Comparison of ENCODE assay signal across 15 cellular contexts in the genomic region with DNA sequence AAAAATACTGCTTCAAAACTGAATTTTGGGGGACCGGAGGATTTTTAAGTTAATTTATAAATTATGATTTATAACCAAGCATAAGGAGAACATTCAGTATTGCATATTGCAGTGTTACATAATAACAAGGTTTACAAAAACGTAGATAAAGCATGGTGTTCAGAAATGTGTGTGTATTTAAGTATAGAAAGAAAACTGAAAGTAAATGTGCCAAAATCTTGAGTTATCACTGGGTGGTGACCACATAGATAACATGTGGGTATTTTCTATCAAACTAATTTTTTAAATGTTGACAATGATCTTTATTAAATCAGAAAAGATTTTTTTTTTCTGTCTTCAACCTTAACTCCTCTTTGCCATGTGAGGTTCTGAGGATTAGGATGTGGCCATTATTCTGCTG. TPM values are rescaled to one million over a fixed set of nuclear protein-coding genes. Genes with fewer than 3 reads are reported as not detected.
DNase-seq lines count a peak whose midpoint lies in the region; ATAC-seq and TF ChIP-seq lines count a peak whose summit lies in the region.
"Had no signal": no experiment of that assay in that cellular context is flagged by ENCODE, and none has a peak within 500 bp of the region (broad histone marks: within the 10 kb centered on the region; RNA-seq: fewer than 3 reads in every experiment).

No MANE protein-coding gene starts in this region.

- peaks cover 0 to 17% of the 10 kb centered on the region in 2 donors for H3K4me1 Mint-ChIP-seq in natural killer cell
- H3K4me1 Mint-ChIP-seq in natural killer cell treated with Interleukin-12 subunit alpha and Interleukin-12 subunit beta and Interleukin-15 and Interleukin-18, amount 100 ng/mL, for 72 hours (ENCODE audit: low read depth in 2 of 2) = peaks cover 0 to 4% of the 10 kb centered on the region in 2 donors
- H3K4me1 Mint-ChIP-seq in central memory CD8-positive, alpha-beta T cell = no peaks in the 10 kb centered on the region
- peaks cover 12 to 21% of the 10 kb centered on the region in 2 donors for H3K4me1 Mint-ChIP-seq in immature natural killer cell

- ATAC-seq in natural killer cell = peak; percentile 44 to 76 (median 70)
- ATAC-seq in natural killer cell treated with Interleukin-12 subunit alpha and Interleukin-12 subunit beta and Interleukin-15 and Interleukin-18, amount 100 ng/mL, for 72 hours = no peak
- ATAC-seq in central memory CD8-positive, alpha-beta T cell (replicated peaks; ENCODE audit: extremely low read depth, poor library complexity, severe bottlenecking) = peak; percentile 68
- ATAC-seq: GM12878 had no signal

- intact Hi-C loops in natural killer cell (cut with micrococcal nuclease) = no loop called here

- H3K9me3 Mint-ChIP-seq in natural killer cell (no peaks in the 10 kb centered on the region), immature natural killer cell (no peaks in the 10 kb centered on the region)
- H3K9me3 Mint-ChIP-seq in natural killer cell treated with Interleukin-12 subunit alpha and Interleukin-12 subunit beta and Interleukin-15 and Interleukin-18, amount 100 ng/mL, for 72 hours = no peaks in the 10 kb centered on the region
- H3K9me3 Mint-ChIP-seq in central memory CD8-positive, alpha-beta T cell = no peaks in the 10 kb centered on the region
- H3K9me3 Mint-ChIP-seq: CD4-positive, alpha-beta T cell; HFFc6 had no signal

- no peak for TF ChIP-seq CTCF in natural killer cell (IDR thresholded peaks at IDR 0.05)

- H3K36me3 Mint-ChIP-seq in natural killer cell (peaks cover 9% of the 10 kb centered on the region), immature natural killer cell (peaks cover 33 to 44% (median 39%) of the 10 kb centered on the region in 3 donors)
- peaks cover 25% of the 10 kb centered on the region for H3K36me3 Mint-ChIP-seq in natural killer cell treated with Interleukin-12 subunit alpha and Interleukin-12 subunit beta and Interleukin-15 and Interleukin-18, amount 100 ng/mL, for 72 hours
- H3K36me3 Mint-ChIP-seq in central memory CD8-positive, alpha-beta T cell (ENCODE audit: insufficient read depth) = peaks cover 22% of the 10 kb centered on the region

- H3K4me3 Mint-ChIP-seq in natural killer cell (no peak overlapping the region), immature natural killer cell (peak overlapping the region in 3 of 5 donors; percentile 18 to 22 (median 19))
- H3K4me3 Mint-ChIP-seq in natural killer cell treated with Interleukin-12 subunit alpha and Interleukin-12 subunit beta and Interleukin-15 and Interleukin-18, amount 100 ng/mL, for 72 hours = no peak overlapping the region
- H3K4me3 Mint-ChIP-seq in central memory CD8-positive, alpha-beta T cell = no peak overlapping the region
- H3K4me3 Mint-ChIP-seq: CD4-positive, alpha-beta T cell; HFFc6 had no signal

- DNase-seq in natural killer cell (no peak), immature natural killer cell (peak in 1 of 3 donors; percentile 1), NCI-H1092 treated with DMSO at 0.1 percent for 48 hours (lab: John Stamatoyannopoulos, UW) (no peak), NCI-H524 treated with DMSO at 0.1 percent for 48 hours (lab: John Stamatoyannopoulos, UW) (no peak), DMS79 (lab: John Stamatoyannopoulos, UW) (no peak)
- DNase-seq in natural killer cell treated with Interleukin-12 subunit alpha and Interleukin-12 subunit beta and Interleukin-15 and Interleukin-18, amount 100 ng/mL, for 72 hours (ENCODE audit: low spot score) = no peak
- DNase-seq in central memory CD8-positive, alpha-beta T cell (ENCODE audit: low spot score in 2 of 2) = no peak
- DNase-seq: ACHN; Calu3; CD4-positive, alpha-beta T cell; DMS 273 treated with DMSO at 0.1 percent for 48 hours; GOT3; HCEC 1CT; HFFc6 had no signal

- no peaks in the 10 kb centered on the region for H3K27me3 Mint-ChIP-seq in natural killer cell (ENCODE audit: low read depth in 2 of 2)
- no peaks in the 10 kb centered on the region for H3K27me3 Mint-ChIP-seq in natural killer cell treated with Interleukin-12 subunit alpha and Interleukin-12 subunit beta and Interleukin-15 and Interleukin-18, amount 100 ng/mL, for 72 hours
- no peaks in the 10 kb centered on the region for H3K27me3 Mint-ChIP-seq in central memory CD8-positive, alpha-beta T cell
- peaks cover 0 to 2% (median 0%) of the 10 kb centered on the region in 3 donors for H3K27me3 Mint-ChIP-seq in immature natural killer cell (ENCODE audit: low read depth in 3 of 3)
- H3K27me3 Mint-ChIP-seq: CD4-positive, alpha-beta T cell had no signal

- H3K27ac Mint-ChIP-seq in natural killer cell = peak overlapping the region in 1 of 2 donors; percentile 18
- peak overlapping the region in 1 of 2 donors; percentile 48 for H3K27ac Mint-ChIP-seq in natural killer cell treated with Interleukin-12 subunit alpha and Interleukin-12 subunit beta and Interleukin-15 and Interleukin-18, amount 100 ng/mL, for 72 hours
- no peak overlapping the region for H3K27ac Mint-ChIP-seq in central memory CD8-positive, alpha-beta T cell (ENCODE audit: low read depth)
- peak overlapping the region in 2 of 6 donors; percentile 29 to 49 for H3K27ac Mint-ChIP-seq in immature natural killer cell
- H3K27ac Mint-ChIP-seq: CD4-positive, alpha-beta T cell; HFFc6 had no signal

RNA-seq across cellular contexts. Expression of a gene that starts 32.6 kb away (rescaled TPM):
- 10 to 100 TPM; 13.9 to 21.3 (median 19.6) TPM for total RNA-seq in natural killer cell
- total RNA-seq in natural killer cell treated with Interleukin-12 subunit alpha and Interleukin-12 subunit beta and Interleukin-15 and Interleukin-18, amount 100 ng/mL, for 72 hours = 10 to 100 TPM; 24.2 to 45.8 TPM
- polyA plus RNA-seq in immature natural killer cell = 10 to 100 TPM; 14.9 to 18.5 (median 15.4) TPM

RNA-seq across cellular contexts. Expression of a gene that starts 46.5 kb away (rescaled TPM):
- total RNA-seq in natural killer cell = under 1 TPM in 1 of 3 donors, not detected in 2; 0.38 TPM
- under 1 TPM; 0.07 to 0.14 TPM for total RNA-seq in natural killer cell treated with Interleukin-12 subunit alpha and Interleukin-12 subunit beta and Interleukin-15 and Interleukin-18, amount 100 ng/mL, for 72 hours
- polyA plus RNA-seq in immature natural killer cell = under 1 TPM in 1 of 3 donors, not detected in 2; 0.07 TPM
- total RNA-seq: CD4-positive, alpha-beta T cell had no signal

Comparison
In these comparisons a context has a peak if more than half of its experiments do, and no peak if none do; other contexts are left out.
1. ATAC-seq: peak in natural killer cell (3 of 3) and central memory CD8-positive, alpha-beta T cell (single experiment); none in natural killer cell treated with Interleukin-12 subunit alpha and Interleukin-12 subunit beta and Interleukin-15 and Interleukin-18, amount 100 ng/mL, for 72 hours (0 of 2).
2. H3K4me3 Mint-ChIP-seq: peak in immature natural killer cell (3 of 5); none in natural killer cell (single experiment), natural killer cell treated with Interleukin-12 subunit alpha and Interleukin-12 subunit beta and Interleukin-15 and Interleukin-18, amount 100 ng/mL, for 72 hours (single experiment) and central memory CD8-positive, alpha-beta T cell (single experiment).